Comparison of ENCODE assay signal across 8 cellular contexts in genomic region chr11:120339394-120339890, GRCh38. TPM values are rescaled to one million over a fixed set of nuclear protein-coding genes. Genes with fewer than 3 reads are reported as not detected.
DNase-seq lines count a peak whose midpoint lies in the region; ATAC-seq, FAIRE-seq and TF ChIP-seq lines count a peak whose summit lies in the region.

No MANE protein-coding gene starts in this region.

- H3K9me3 ChIP-seq in lung (ENCODE audit: control insufficient read depth in 2 of 2, insufficient read depth in 1 of 2, low read length in 1 of 2) (no peaks in the 10 kb centered on the region), upper lobe of left lung (no peaks in the 10 kb centered on the region)

- TF ChIP-seq CTCF in chondrocyte (IDR thresholded peaks at IDR 0.05) (no peak), lung (IDR thresholded peaks at IDR 0.05; ENCODE audit: control extremely low read depth, extremely low read depth) (no peak), upper lobe of left lung (IDR thresholded peaks at IDR 0.05) (no peak)

- DNase-seq in activated CD8-positive, alpha-beta memory T cell treated with anti-CD3 and anti-CD28 coated beads, Interleukin-2, amount 10 ng/mL, durations not matched to agents 7 days and 5 days, result peak; percentile 42
- DNase-seq in activated CD8-positive, alpha-beta memory T cell treated with anti-CD3 and anti-CD28 coated beads for 24 hours, result no peak
- DNase-seq in chondrocyte (ENCODE audit: low spot score), result no peak
- DNase-seq in lung (ENCODE audit: low spot score), result no peak
- DNase-seq in upper lobe of left lung, result no peak
- no peak for DNase-seq in frontal cortex (ENCODE audit: low spot score in 2 of 2)
- no peak for DNase-seq in activated CD8-positive, alpha-beta memory T cell treated with anti-CD3 and anti-CD28 coated beads, Interleukin-2, amount 50 U/mL, for 4 hours
- no peak for DNase-seq in NCI-H1694 (lab: John Stamatoyannopoulos, UW)

- TF ChIP-seq EP300 in upper lobe of left lung (IDR thresholded peaks at IDR 0.05), result no peak

- WGBS in lung, 2 donors, result 13 to 24% methylated on average over 6 of the region's 6 CpGs
- WGBS in upper lobe of left lung, 2 donors, result 15 to 19% methylated on average over 6 of the region's 6 CpGs

- H3K36me3 ChIP-seq in lung (ENCODE audit: control insufficient read depth in 2 of 2, insufficient read depth in 2 of 2, low read length in 2 of 2) (no peaks in the 10 kb centered on the region), upper lobe of left lung (no peaks in the 10 kb centered on the region)

- FAIRE-seq in frontal cortex (lab: Jason Lieb, UNC), result no peak

- no peak overlapping the region for H3K27ac Mint-ChIP-seq in activated CD8-positive, alpha-beta memory T cell treated with anti-CD3 and anti-CD28 coated beads, Interleukin-2, amount 10 ng/mL, durations not matched to agents 7 days and 5 days
- peak overlapping the region; percentile 84 for H3K27ac Mint-ChIP-seq in chondrocyte (ENCODE audit: unreplicated experiment)

- peaks cover 70% of the 10 kb centered on the region for H3K4me1 Mint-ChIP-seq in activated CD8-positive, alpha-beta memory T cell treated with anti-CD3 and anti-CD28 coated beads, Interleukin-2, amount 10 ng/mL, durations not matched to agents 7 days and 5 days
- H3K4me1 Mint-ChIP-seq in chondrocyte (ENCODE audit: low read depth), result peaks cover 57% of the 10 kb centered on the region

- H3K27me3 Mint-ChIP-seq in activated CD8-positive, alpha-beta memory T cell treated with anti-CD3 and anti-CD28 coated beads, Interleukin-2, amount 10 ng/mL, durations not matched to agents 7 days and 5 days, result peaks cover 28% of the 10 kb centered on the region
- H3K27me3 Mint-ChIP-seq in chondrocyte (ENCODE audit: low read depth), result no peaks in the 10 kb centered on the region

- H3K4me3 Mint-ChIP-seq in activated CD8-positive, alpha-beta memory T cell treated with anti-CD3 and anti-CD28 coated beads, Interleukin-2, amount 10 ng/mL, durations not matched to agents 7 days and 5 days, result peak overlapping the region; percentile 40
- H3K4me3 Mint-ChIP-seq in chondrocyte (ENCODE audit: unreplicated experiment), result peak overlapping the region; percentile 73

- H3K4me1 ChIP-seq in lung (ENCODE audit: control insufficient read depth in 2 of 2, insufficient read depth in 2 of 2, low read length in 2 of 2) (peaks cover 0 to 23% of the 10 kb centered on the region in 2 donors), upper lobe of left lung (peaks cover 36 to 53% (median 44%) of the 10 kb centered on the region in 4 donors)

- H3K27me3 ChIP-seq in lung (ENCODE audit: control insufficient read depth, insufficient read depth) (no peaks in the 10 kb centered on the region), upper lobe of left lung (no peaks in the 10 kb centered on the region)

- no peak for ATAC-seq in activated CD8-positive, alpha-beta memory T cell treated with anti-CD3 and anti-CD28 coated beads, Interleukin-2, amount 10 ng/mL, durations not matched to agents 7 days and 5 days
- no peak for ATAC-seq in lung (ENCODE audit: insufficient read depth, low FRiP score)
- no peak for ATAC-seq in upper lobe of left lung (ENCODE audit: low FRiP score in 2 of 2)

- H3K4me3 ChIP-seq in lung, result no peak overlapping the region
- peak overlapping the region; percentile 5 to 87 (median 73) for H3K4me3 ChIP-seq in upper lobe of left lung

- CTCF ChIA-PET in activated CD8-positive, alpha-beta memory T cell treated with anti-CD3 and anti-CD28 coated beads, Interleukin-2, amount 10 ng/mL, durations not matched to agents 7 days and 5 days (lab: Charles Lee), result interaction anchor here (1.0 kb wide), 1 partner anchor 10 kb away, joined by 3 read pairs; no protein-coding TSS in a partner anchor

- peak in 1 of 4 donors; percentile 34 for TF ChIP-seq POLR2A in upper lobe of left lung (IDR thresholded peaks at IDR 0.05)

- peak overlapping the region; percentile 76 to 87 for H3K27ac ChIP-seq in lung (ENCODE audit: low read depth in 1 of 2, low read length in 1 of 2)
- H3K27ac ChIP-seq in upper lobe of left lung, result peak overlapping the region; percentile 67 to 99 (median 98)

- peaks cover 23% of the 10 kb centered on the region for H3K36me3 Mint-ChIP-seq in activated CD8-positive, alpha-beta memory T cell treated with anti-CD3 and anti-CD28 coated beads, Interleukin-2, amount 10 ng/mL, durations not matched to agents 7 days and 5 days
- no peaks in the 10 kb centered on the region for H3K36me3 Mint-ChIP-seq in chondrocyte (ENCODE audit: low read depth)

- peaks cover 3% of the 10 kb centered on the region for H3K9me3 Mint-ChIP-seq in activated CD8-positive, alpha-beta memory T cell treated with anti-CD3 and anti-CD28 coated beads, Interleukin-2, amount 10 ng/mL, durations not matched to agents 7 days and 5 days (ENCODE audit: low read depth)
- H3K9me3 Mint-ChIP-seq in chondrocyte (ENCODE audit: low read depth), result no peaks in the 10 kb centered on the region

RNA-seq across cellular contexts. Expression of gene ARHGEF12, which starts 3.2 kb away (rescaled TPM):
- 10 to 100 TPM; 44.6 to 61.1 TPM for total RNA-seq in activated CD8-positive, alpha-beta memory T cell treated with anti-CD3 and anti-CD28 coated beads, Interleukin-2, amount 10 ng/mL, durations not matched to agents 7 days and 5 days
- total RNA-seq in chondrocyte (71.9 to 93.3 TPM (median 74.2 TPM) in 3 replicates), lung (100 to 1,000 TPM in 1 of 2 donors, 10 to 100 TPM in 1; 86.1 to 243 TPM), upper lobe of left lung (100 to 1,000 TPM in 4 of 6 donors, 10 to 100 TPM in 2; 90.1 to 170 (median 106) TPM), frontal cortex (202 TPM)
- 10 to 100 TPM; 19.0 to 25.0 TPM for polyA plus RNA-seq in lung

RNA-seq across cellular contexts. Expression of gene TLCD5, which starts 14.3 kb away (rescaled TPM):
- 1 to 10 TPM; 1.4 to 4.0 TPM for total RNA-seq in activated CD8-positive, alpha-beta memory T cell treated with anti-CD3 and anti-CD28 coated beads, Interleukin-2, amount 10 ng/mL, durations not matched to agents 7 days and 5 days
- total RNA-seq in chondrocyte (8.8 to 10.5 TPM (median 9.8 TPM) in 3 replicates), lung (10 to 100 TPM in 1 of 2 donors, 1 to 10 TPM in 1; 3.7 to 10.8 TPM), upper lobe of left lung (1 to 10 TPM; 1.2 to 5.4 (median 3.1) TPM), frontal cortex (16.3 TPM)
- polyA plus RNA-seq in lung, result 1 to 10 TPM; 2.0 to 2.4 TPM
